ENCODE assay signal across 36 cellular contexts in the genomic region with DNA sequence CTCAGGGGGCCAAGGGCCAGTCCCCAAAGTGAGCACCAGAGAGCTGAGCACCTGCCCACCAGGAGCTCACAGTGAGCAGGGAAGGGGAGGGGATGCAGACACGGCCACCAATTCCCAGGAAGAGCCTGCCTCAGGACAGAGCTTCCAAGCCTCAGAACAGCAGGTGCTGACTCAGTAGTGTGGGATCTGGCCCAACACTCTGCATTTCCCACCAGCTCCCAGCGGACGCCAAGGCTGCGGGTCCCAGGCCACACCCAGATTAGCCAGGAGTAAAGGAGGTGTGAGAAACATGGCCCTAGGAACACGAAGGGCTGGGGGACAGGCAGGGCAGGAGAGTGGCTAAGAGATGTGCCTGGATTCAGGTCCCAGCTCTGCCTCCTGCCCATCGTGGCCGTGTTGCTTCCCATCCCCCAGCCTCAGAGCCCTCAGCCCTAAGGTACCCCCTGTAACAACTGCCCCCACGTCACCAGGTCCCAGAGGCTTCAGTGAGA. TPM values are rescaled to one million over a fixed set of nuclear protein-coding genes. Genes with fewer than 3 reads are reported as not detected.
A peak's percentile ranks its signal among the peaks of the same experiment; 100 is the strongest.
DNase-seq lines count a peak whose midpoint lies in the region; ATAC-seq and TF ChIP-seq lines count a peak whose summit lies in the region.
"Had no signal": no experiment of that assay in that cellular context is flagged by ENCODE, and none has a peak within 500 bp of the region (broad histone marks: within the 10 kb centered on the region; RNA-seq: fewer than 3 reads in every experiment).

No MANE protein-coding gene starts in this region.

- DNase-seq in MCF 10A (ENCODE audit: unreplicated experiment) (peak; percentile 73), mammary epithelial cell (no peak), endodermal cell (peak; percentile 66), type B pancreatic cell (ENCODE audit: extremely low spot score, unreplicated experiment) (no peak), gastrocnemius medialis (no peak), DMS114 treated with DMSO at 0.1 percent for 48 hours (lab: John Stamatoyannopoulos, UW; ENCODE audit: unreplicated experiment) (no peak), ACHN (no peak)
- DNase-seq: 8988T; activated CD4-positive, alpha-beta T cell treated with anti-CD3 and anti-CD28 coated beads, Interleukin-2, amount 50 U/mL, for 4 hours; activated CD4-positive, CD25-positive, alpha-beta regulatory T cell; activated CD8-positive, alpha-beta memory T cell treated with anti-CD3 and anti-CD28 coated beads, Interleukin-2, amount 10 ng/mL, durations not matched to agents 7 days and 5 days; activated gamma-delta T cell treated with Interleukin-2 at 50 U/mL for 16 hours; activated naive CD8-positive, alpha-beta T cell treated with anti-CD3 and anti-CD28 coated beads, Interleukin-2, amount 10 ng/mL, durations not matched to agents 7 days and 5 days; activated T-cell treated with anti-CD3 and anti-CD28 coated beads, Interleukin-2, amount 50 U/mL, for 4 hours; aorta; DND-41; GOT3; Karpas-422; left ventricle myocardium superior; midbrain; MV-4-11; NCI-H146; NCI-H2107; NCI-H446; NCI-H82; stimulated activated naive CD4-positive, alpha-beta T cell had no signal

- H3K4me1 Mint-ChIP-seq in MCF 10A (ENCODE audit: insufficient read depth, unreplicated experiment), result peaks cover 58% of the 10 kb centered on the region
- H3K4me1 Mint-ChIP-seq in endodermal cell, result no peaks in the 10 kb centered on the region
- peaks cover 17% of the 10 kb centered on the region for H3K4me1 Mint-ChIP-seq in nephron
- peaks cover 9% of the 10 kb centered on the region for H3K4me1 Mint-ChIP-seq in type B pancreatic cell (ENCODE audit: unreplicated experiment)

- H3K4me1 ChIP-seq in mammary epithelial cell (ENCODE audit: insufficient read depth, low read length) (peaks cover 74% of the 10 kb centered on the region), endodermal cell (ENCODE audit: control insufficient read depth, insufficient read depth, low read length) (no peaks in the 10 kb centered on the region), gastrocnemius medialis (peaks cover 0 to under 1% of the 10 kb centered on the region in 2 donors)

- H3K9me3 Mint-ChIP-seq in MCF 10A (ENCODE audit: unreplicated experiment) (no peaks in the 10 kb centered on the region), endodermal cell (no peaks in the 10 kb centered on the region), nephron (no peaks in the 10 kb centered on the region), type B pancreatic cell (no peaks in the 10 kb centered on the region)
- H3K9me3 Mint-ChIP-seq: activated naive CD8-positive, alpha-beta T cell treated with anti-CD3 and anti-CD28 coated beads, Interleukin-2, amount 10 ng/mL, durations not matched to agents 7 days and 5 days; activated T-cell treated with anti-CD3 and anti-CD28 coated beads, Interleukin-2, amount 50 U/mL, for 4 hours; naive thymus-derived CD8-positive, alpha-beta T cell; T-helper 1 cell treated with Interleukin-12 subunit alpha and Interleukin-12 subunit beta and Interleukin-4 antibody, amounts not matched to agents 30 μg/mL and 1 μg/mL, for 36 hours had no signal

- in situ Hi-C loops in mammary epithelial cell (cut with MboI; ENCODE audit: low sequenced_read_pairs in 2 of 2), result loop anchor here (5.0 to 25.0 kb wide), 7 partner anchors 85 to 1048 kb away; a partner anchor contains a TSS
- in situ Hi-C loops in gastrocnemius medialis (cut with MboI; ENCODE audit: low sequenced_read_pairs in 4 of 4), result loop anchor here (5.0 to 25.0 kb wide), 7 partner anchors 105 to 1048 kb away; a partner anchor contains a TSS
- in situ Hi-C loops in ACHN (cut with HindIII; ENCODE audit: low pct_ligation_motif_present, low pct_unique_long_range_greater_than_20kb, low sequenced_read_pairs), result no loop called here

- no peak for ATAC-seq in gastrocnemius medialis
- ATAC-seq: activated CD8-positive, alpha-beta memory T cell treated with anti-CD3 and anti-CD28 coated beads, Interleukin-2, amount 10 ng/mL, durations not matched to agents 7 days and 5 days; activated T-cell treated with anti-CD3 and anti-CD28 coated beads, Interleukin-2, amount 50 U/mL, for 4 hours; left ventricle myocardium superior; naive thymus-derived CD8-positive, alpha-beta T cell had no signal

- H3K4me3 Mint-ChIP-seq in MCF 10A (ENCODE audit: unreplicated experiment) (no peak overlapping the region), endodermal cell (no peak overlapping the region), nephron (no peak overlapping the region), type B pancreatic cell (no peak overlapping the region)
- H3K4me3 Mint-ChIP-seq: activated CD8-positive, alpha-beta memory T cell treated with anti-CD3 and anti-CD28 coated beads, Interleukin-2, amount 10 ng/mL, durations not matched to agents 7 days and 5 days; activated naive CD8-positive, alpha-beta T cell treated with anti-CD3 and anti-CD28 coated beads, Interleukin-2, amount 10 ng/mL, durations not matched to agents 7 days and 5 days; activated T-cell treated with anti-CD3 and anti-CD28 coated beads, Interleukin-2, amount 50 U/mL, for 4 hours; CD14-positive monocyte; T-helper 1 cell treated with Interleukin-12 subunit alpha and Interleukin-12 subunit beta and Interleukin-4 antibody, amounts not matched to agents 30 μg/mL and 1 μg/mL, for 36 hours had no signal

- H2AFZ ChIP-seq in mammary epithelial cell (ENCODE audit: low read depth, low read length), result no peak overlapping the region

- TF ChIP-seq POLR2A in gastrocnemius medialis (IDR thresholded peaks at IDR 0.05), result no peak

- H3K27me3 ChIP-seq in mammary epithelial cell (ENCODE audit: insufficient read depth, low read length) (no peaks in the 10 kb centered on the region), endodermal cell (ENCODE audit: control insufficient read depth, insufficient read depth, low read length, poor library complexity, severe bottlenecking) (peaks cover 17% of the 10 kb centered on the region), gastrocnemius medialis (no peaks in the 10 kb centered on the region)

- POLR2A ChIA-PET in MCF 10A (lab: Yijun Ruan, JAX), result interaction anchor here (0.7 to 7.3 kb wide), 5 partner anchors 10 to 807 kb away, joined by 3 to 148 read pairs (median 6); a partner anchor contains a TSS

- no peaks in the 10 kb centered on the region for H4K20me1 ChIP-seq in mammary epithelial cell (ENCODE audit: insufficient read depth, low read length)

- H3K27ac ChIP-seq in mammary epithelial cell (ENCODE audit: insufficient read depth, low read depth, low read length) (no peak overlapping the region), endodermal cell (ENCODE audit: low read depth, low read length) (no peak overlapping the region), gastrocnemius medialis (no peak overlapping the region)
- H3K27ac ChIP-seq: HL-60 had no signal

- H3K4me3 ChIP-seq in mammary epithelial cell (replicated peaks in 1 of 3; ENCODE audit: insufficient read depth in 1 of 3, low read depth in 2 of 3, low read length in 3 of 3) (no peak overlapping the region), endodermal cell (ENCODE audit: low read length) (no peak overlapping the region), gastrocnemius medialis (no peak overlapping the region)

- H3K27me3 Mint-ChIP-seq in MCF 10A (ENCODE audit: insufficient read depth, unreplicated experiment) (no peaks in the 10 kb centered on the region), endodermal cell (ENCODE audit: insufficient read depth) (peaks cover 25% of the 10 kb centered on the region), nephron (ENCODE audit: low read depth) (peaks cover 12% of the 10 kb centered on the region), type B pancreatic cell (no peaks in the 10 kb centered on the region)
- H3K27me3 Mint-ChIP-seq: naive thymus-derived CD8-positive, alpha-beta T cell had no signal

- H3K79me2 ChIP-seq in mammary epithelial cell (ENCODE audit: insufficient read depth, low read length), result no peaks in the 10 kb centered on the region

- TF ChIP-seq CTCF in MCF 10A (IDR thresholded peaks at IDR 0.05; ENCODE audit: unreplicated experiment) (no peak), mammary epithelial cell (conservative IDR thresholded peaks at IDR 0.05 in 1 of 2, IDR thresholded peaks at IDR 0.05 in 1 of 2; ENCODE audit: extremely low read depth in 1 of 2, insufficient read depth in 1 of 2, low read depth in 1 of 2, low read length in 2 of 2) (no peak), endodermal cell (conservative IDR thresholded peaks at IDR 0.05) (no peak), nephron (IDR thresholded peaks at IDR 0.05; ENCODE audit: unreplicated experiment in 3 of 3) (no peak), type B pancreatic cell (conservative IDR thresholded peaks at IDR 0.05) (no peak), gastrocnemius medialis (IDR thresholded peaks at IDR 0.05 in 4 of 5, conservative IDR thresholded peaks at IDR 0.05 in 1 of 5) (no peak)

- CTCF ChIA-PET in MCF 10A (lab: Yijun Ruan, JAX) (interaction anchor here (0.6 to 11.5 kb wide), 10 partner anchors 10 to 804 kb away, joined by 3 to 566 read pairs (median 4); a partner anchor contains a TSS), mammary epithelial cell (lab: Charles Lee; ENCODE audit: low non-redundant PET) (interaction anchor here (0.8 kb wide), 1 partner anchor 111 kb away, joined by 3 read pairs; no protein-coding TSS in a partner anchor)

- no peak overlapping the region for H3K27ac Mint-ChIP-seq in MCF 10A (ENCODE audit: low read depth, unreplicated experiment)
- no peak overlapping the region for H3K27ac Mint-ChIP-seq in endodermal cell
- peak overlapping the region in 2 of 3 experiments; percentile 40 to 50 for H3K27ac Mint-ChIP-seq in nephron
- peak overlapping the region; percentile 67 for H3K27ac Mint-ChIP-seq in type B pancreatic cell
- H3K27ac Mint-ChIP-seq: activated CD8-positive, alpha-beta memory T cell treated with anti-CD3 and anti-CD28 coated beads, Interleukin-2, amount 10 ng/mL, durations not matched to agents 7 days and 5 days; activated naive CD8-positive, alpha-beta T cell treated with anti-CD3 and anti-CD28 coated beads, Interleukin-2, amount 10 ng/mL, durations not matched to agents 7 days and 5 days; T-helper 1 cell treated with Interleukin-12 subunit alpha and Interleukin-12 subunit beta and Interleukin-4 antibody, amounts not matched to agents 30 μg/mL and 1 μg/mL, for 36 hours had no signal

- H3K36me3 ChIP-seq in mammary epithelial cell (ENCODE audit: insufficient read depth, low read length), result no peaks in the 10 kb centered on the region
- H3K36me3 ChIP-seq in endodermal cell (ENCODE audit: control insufficient read depth, insufficient read depth, low read length), result no peaks in the 10 kb centered on the region
- H3K36me3 ChIP-seq in gastrocnemius medialis, result no peaks in the 10 kb centered on the region

- no peak overlapping the region for H3K4me2 ChIP-seq in mammary epithelial cell (ENCODE audit: insufficient read depth, low read depth, low read length)

- 49% methylated on average over 8 of the region's 8 CpGs for WGBS in mammary epithelial cell (ENCODE audit: low coverage, missing lambda C conversion rate)
- 88 to 93% methylated on average over 3 to 8 of the region's 8 CpGs for whole genome bisulfite sequencing in endodermal cell (ENCODE audit: insufficient coverage in 1 of 2, insufficient read length in 1 of 2), 2 experiments

- BruUV-seq in MCF 10A (replicated peaks; lab: Mats Ljungman, UMichigan) (no TSS peak), mammary epithelial cell (replicated peaks; lab: Mats Ljungman, UMichigan) (no TSS peak)

- H3K9ac ChIP-seq in mammary epithelial cell (ENCODE audit: insufficient read depth, low read length) (no peak overlapping the region), endodermal cell (ENCODE audit: extremely low read depth, low read length, poor library complexity, severe bottlenecking) (no peak overlapping the region)

- intact Hi-C loops in MCF 10A (cut with micrococcal nuclease), result loop anchor here (5.0 kb wide), 1 partner anchor 163 kb away; no protein-coding TSS in a partner anchor
- intact Hi-C loops in mammary epithelial cell (cut with micrococcal nuclease), result loop anchor here (5.0 kb wide), 1 partner anchor 163 kb away; no protein-coding TSS in a partner anchor
- intact Hi-C loops in gastrocnemius medialis (cut with DNase I; ENCODE audit: low total_unique reads), result no loop called here

- dilution Hi-C loops in mammary epithelial cell (cut with HindIII; ENCODE audit: low sequenced_read_pairs), result no loop called here

- H3K36me3 Mint-ChIP-seq in MCF 10A (ENCODE audit: insufficient read depth, unreplicated experiment), result peaks cover 6% of the 10 kb centered on the region
- H3K36me3 Mint-ChIP-seq in endodermal cell (ENCODE audit: low read depth), result no peaks in the 10 kb centered on the region
- no peaks in the 10 kb centered on the region for H3K36me3 Mint-ChIP-seq in nephron (ENCODE audit: low read depth)
- no peaks in the 10 kb centered on the region for H3K36me3 Mint-ChIP-seq in type B pancreatic cell
- H3K36me3 Mint-ChIP-seq: activated CD8-positive, alpha-beta memory T cell treated with anti-CD3 and anti-CD28 coated beads, Interleukin-2, amount 10 ng/mL, durations not matched to agents 7 days and 5 days; activated naive CD8-positive, alpha-beta T cell treated with anti-CD3 and anti-CD28 coated beads, Interleukin-2, amount 10 ng/mL, durations not matched to agents 7 days and 5 days; CD14-positive monocyte; naive thymus-derived CD8-positive, alpha-beta T cell had no signal

- H3K9me3 ChIP-seq in mammary epithelial cell (replicated peaks; ENCODE audit: insufficient read depth, low read length) (no peaks in the 10 kb centered on the region), endodermal cell (ENCODE audit: control insufficient read depth, low read length) (no peaks in the 10 kb centered on the region), gastrocnemius medialis (no peaks in the 10 kb centered on the region)

RNA-seq across cellular contexts. Expression of a gene that starts 28.4 kb away (rescaled TPM):
- total RNA-seq in MCF 10A (2022) (1,945 and 2,169 TPM in 2 replicates), mammary epithelial cell (100 to 1,000 TPM in 1 of 2 donors, 10 to 100 TPM in 1; 78.9 to 981 TPM), endodermal cell (100 to 1,000 TPM; 526 to 573 TPM), type B pancreatic cell (ENCODE audit: low replicate concordance) (677 and 972 TPM in 2 replicates), gastrocnemius medialis (100 to 1,000 TPM; 222 to 842 (median 375) TPM)
- polyA plus RNA-seq in mammary epithelial cell, result 108 TPM
- 399 TPM for polyA minus RNA-seq in mammary epithelial cell
- polyA plus RNA-seq in endodermal cell (2013, experiment 1 of 2), result 718 TPM
- 619 TPM for polyA plus RNA-seq in endodermal cell (2013, experiment 2 of 2)

RNA-seq across cellular contexts. Expression of a gene that starts 35.9 kb away (rescaled TPM):
- total RNA-seq in MCF 10A (2022) (1,990 and 4,105 TPM in 2 replicates), mammary epithelial cell (over 10,000 TPM; 10,365 to 24,723 TPM), endodermal cell (not detected), type B pancreatic cell (ENCODE audit: low replicate concordance) (512 and 3,327 TPM in 2 replicates), gastrocnemius medialis (not detected)
- polyA plus RNA-seq in mammary epithelial cell, result 8,957 TPM
- 6,693 TPM for polyA minus RNA-seq in mammary epithelial cell
- polyA plus RNA-seq in endodermal cell (2013, experiment 1 of 2), result 0.36 TPM
- polyA plus RNA-seq in endodermal cell (2013, experiment 2 of 2), result 0.62 TPM
- total RNA-seq: activated naive CD8-positive, alpha-beta T cell treated with anti-CD3 and anti-CD28 coated beads, Interleukin-2, amount 10 ng/mL, durations not matched to agents 7 days and 5 days; activated T-cell treated with anti-CD3 and anti-CD28 coated beads, Interleukin-2, amount 50 U/mL, for 4 hours; left ventricle myocardium superior; naive thymus-derived CD8-positive, alpha-beta T cell had no signal
- polyA plus RNA-seq: CD14-positive monocyte; naive thymus-derived CD8-positive, alpha-beta T cell had no signal

RNA-seq across cellular contexts. Expression of a gene that starts 47.7 kb away (rescaled TPM):
- total RNA-seq in MCF 10A (2022) (74.5 and 109 TPM in 2 replicates), mammary epithelial cell (1,000 to 10,000 TPM in 1 of 2 donors, 100 to 1,000 TPM in 1; 585 to 1,021 TPM), endodermal cell (not detected), type B pancreatic cell (ENCODE audit: low replicate concordance) (1.5 and 9.2 TPM in 2 replicates), gastrocnemius medialis (under 1 TPM in 1 of 4 donors, not detected in 3; 0.34 TPM)
- polyA plus RNA-seq in mammary epithelial cell, result 659 TPM
- 694 TPM for polyA minus RNA-seq in mammary epithelial cell
- not detected for polyA plus RNA-seq in endodermal cell (2013, experiment 1 of 2)
- polyA plus RNA-seq in endodermal cell (2013, experiment 2 of 2), result not detected
- total RNA-seq: activated CD8-positive, alpha-beta memory T cell treated with anti-CD3 and anti-CD28 coated beads, Interleukin-2, amount 10 ng/mL, durations not matched to agents 7 days and 5 days; activated naive CD8-positive, alpha-beta T cell treated with anti-CD3 and anti-CD28 coated beads, Interleukin-2, amount 10 ng/mL, durations not matched to agents 7 days and 5 days; activated T-cell treated with anti-CD3 and anti-CD28 coated beads, Interleukin-2, amount 50 U/mL, for 4 hours; left ventricle myocardium superior; naive thymus-derived CD8-positive, alpha-beta T cell had no signal
- polyA plus RNA-seq: CD14-positive monocyte; naive thymus-derived CD8-positive, alpha-beta T cell had no signal

RNA-seq across cellular contexts. Expression of a gene that starts 51.9 kb away (rescaled TPM):
- total RNA-seq in MCF 10A (2022), result not detected in 2 replicates
- total RNA-seq in mammary epithelial cell, result 1 to 10 TPM in 1 of 2 donors, under 1 TPM in 1; 0.67 to 2.0 TPM
- 0.94 TPM for polyA plus RNA-seq in mammary epithelial cell
- polyA minus RNA-seq in mammary epithelial cell, result 7.5 TPM
- total RNA-seq in endodermal cell, result not detected
- not detected for polyA plus RNA-seq in endodermal cell (2013, experiment 1 of 2)
- not detected for polyA plus RNA-seq in endodermal cell (2013, experiment 2 of 2)
- 119 and 193 TPM in 2 replicates for total RNA-seq in type B pancreatic cell (ENCODE audit: low replicate concordance)
- not detected for total RNA-seq in gastrocnemius medialis
- total RNA-seq: activated CD8-positive, alpha-beta memory T cell treated with anti-CD3 and anti-CD28 coated beads, Interleukin-2, amount 10 ng/mL, durations not matched to agents 7 days and 5 days; activated naive CD8-positive, alpha-beta T cell treated with anti-CD3 and anti-CD28 coated beads, Interleukin-2, amount 10 ng/mL, durations not matched to agents 7 days and 5 days; activated T-cell treated with anti-CD3 and anti-CD28 coated beads, Interleukin-2, amount 50 U/mL, for 4 hours; aorta; left ventricle myocardium superior; naive thymus-derived CD8-positive, alpha-beta T cell; osteocyte; renal cortical epithelial cell; RPMI7951; skeletal muscle tissue; ureter had no signal
- polyA plus RNA-seq: aorta; CD14-positive monocyte; naive thymus-derived CD8-positive, alpha-beta T cell had no signal

Comparison
In these comparisons a context has a peak if more than half of its experiments do, and no peak if none do; other contexts are left out.
1. DNase-seq: peak in MCF 10A (single experiment) and endodermal cell (single experiment); none in mammary epithelial cell (single experiment), type B pancreatic cell (single experiment), gastrocnemius medialis (0 of 2), DMS114 treated with DMSO at 0.1 percent for 48 hours (single experiment) and ACHN (single experiment).
2. H3K27ac Mint-ChIP-seq: peak in nephron (2 of 3) and type B pancreatic cell (single experiment); none in MCF 10A (single experiment) and endodermal cell (single experiment).
3. RNA of a gene that starts 35.9 kb away (total RNA-seq): 10,365 to 24,723 TPM in mammary epithelial cell, 1,990 to 4,105 TPM in MCF 10A and 512 to 3,327 TPM in type B pancreatic cell; not detected in endodermal cell and not detected in gastrocnemius medialis; every median in the first group is over 100 times any median in the second.